In genomic region chr14:20799955-20800544, GRCh38 we compare ENCODE assay signal across 1 cellular context.
TF ChIP-seq lines count a peak whose summit lies in the region.

No MANE protein-coding gene starts in this region.

TF ChIP-seq in K562, 482 proteins besides CTCF, POLR2A, EP300 and RAD21 (continued from another document and continues in another):
- TF ChIP-seq ATF1 (CRISPR knock-in tag; IDR thresholded peaks at IDR 0.05) (no peak), ATF1 (tag; IDR thresholded peaks at IDR 0.05) (peak; percentile 27; the same call in 1 of the 2 replicates), NR2C1 (IDR thresholded peaks at IDR 0.05) (no peak), NR2C1 (tag; IDR thresholded peaks at IDR 0.05) (peak; percentile 15; the same call in 1 of the 2 replicates), GATA2 (CRISPR knock-in tag; IDR thresholded peaks at IDR 0.05) (no peak), STAT5A (IDR thresholded peaks at IDR 0.05; ENCODE audit: borderline replicate concordance, low read length) (no peak), LCOR (CRISPR knock-in tag; IDR thresholded peaks at IDR 0.05) (no peak), AFF4 (CRISPR knock-in tag; IDR thresholded peaks at IDR 0.05) (no peak), CREM (IDR thresholded peaks at IDR 0.05; ENCODE audit: low read depth) (no peak), NONO (IDR thresholded peaks at IDR 0.05; ENCODE audit: low read depth in 2 of 2, low read length in 1 of 2) (no peak), MCM2 (IDR thresholded peaks at IDR 0.05; ENCODE audit: low read depth) (no peak), RCOR1 (IDR thresholded peaks at IDR 0.05; ENCODE audit: borderline replicate concordance in 1 of 2, low read depth in 2 of 2, low read length in 2 of 2) (0 out of 4 replicates have a peak, but pooled peaks of 1 of the 2 experiments have one; percentile 35), MEIS2 (IDR thresholded peaks at IDR 0.05; ENCODE audit: partially characterized antibody) (peak; percentile 89), STAG1 (CRISPR knock-in tag; IDR thresholded peaks at IDR 0.05; ENCODE audit: borderline replicate concordance) (no peak), KLF1 (tag; IDR thresholded peaks at IDR 0.05) (no peak), DMBX1 (CRISPR knock-in tag; IDR thresholded peaks at IDR 0.05; ENCODE audit: borderline replicate concordance) (peak; percentile 42; the same call in 1 of the 2 replicates), FOXA1 (IDR thresholded peaks at IDR 0.05; ENCODE audit: borderline replicate concordance) (no peak), ZKSCAN1 (IDR thresholded peaks at IDR 0.05; ENCODE audit: low read depth, low read length) (no peak), THAP7 (CRISPR knock-in tag; IDR thresholded peaks at IDR 0.05) (no peak), SNAPC5 (CRISPR knock-in tag; IDR thresholded peaks at IDR 0.05) (no peak), RNF2 (IDR thresholded peaks at IDR 0.05) (no peak), SETDB1 (IDR thresholded peaks at IDR 0.05; ENCODE audit: low read length) (no peak), REST (CRISPR knock-in tag; IDR thresholded peaks at IDR 0.05; ENCODE audit: low read depth) (no peak)
- TF ChIP-seq, protein P1, sequence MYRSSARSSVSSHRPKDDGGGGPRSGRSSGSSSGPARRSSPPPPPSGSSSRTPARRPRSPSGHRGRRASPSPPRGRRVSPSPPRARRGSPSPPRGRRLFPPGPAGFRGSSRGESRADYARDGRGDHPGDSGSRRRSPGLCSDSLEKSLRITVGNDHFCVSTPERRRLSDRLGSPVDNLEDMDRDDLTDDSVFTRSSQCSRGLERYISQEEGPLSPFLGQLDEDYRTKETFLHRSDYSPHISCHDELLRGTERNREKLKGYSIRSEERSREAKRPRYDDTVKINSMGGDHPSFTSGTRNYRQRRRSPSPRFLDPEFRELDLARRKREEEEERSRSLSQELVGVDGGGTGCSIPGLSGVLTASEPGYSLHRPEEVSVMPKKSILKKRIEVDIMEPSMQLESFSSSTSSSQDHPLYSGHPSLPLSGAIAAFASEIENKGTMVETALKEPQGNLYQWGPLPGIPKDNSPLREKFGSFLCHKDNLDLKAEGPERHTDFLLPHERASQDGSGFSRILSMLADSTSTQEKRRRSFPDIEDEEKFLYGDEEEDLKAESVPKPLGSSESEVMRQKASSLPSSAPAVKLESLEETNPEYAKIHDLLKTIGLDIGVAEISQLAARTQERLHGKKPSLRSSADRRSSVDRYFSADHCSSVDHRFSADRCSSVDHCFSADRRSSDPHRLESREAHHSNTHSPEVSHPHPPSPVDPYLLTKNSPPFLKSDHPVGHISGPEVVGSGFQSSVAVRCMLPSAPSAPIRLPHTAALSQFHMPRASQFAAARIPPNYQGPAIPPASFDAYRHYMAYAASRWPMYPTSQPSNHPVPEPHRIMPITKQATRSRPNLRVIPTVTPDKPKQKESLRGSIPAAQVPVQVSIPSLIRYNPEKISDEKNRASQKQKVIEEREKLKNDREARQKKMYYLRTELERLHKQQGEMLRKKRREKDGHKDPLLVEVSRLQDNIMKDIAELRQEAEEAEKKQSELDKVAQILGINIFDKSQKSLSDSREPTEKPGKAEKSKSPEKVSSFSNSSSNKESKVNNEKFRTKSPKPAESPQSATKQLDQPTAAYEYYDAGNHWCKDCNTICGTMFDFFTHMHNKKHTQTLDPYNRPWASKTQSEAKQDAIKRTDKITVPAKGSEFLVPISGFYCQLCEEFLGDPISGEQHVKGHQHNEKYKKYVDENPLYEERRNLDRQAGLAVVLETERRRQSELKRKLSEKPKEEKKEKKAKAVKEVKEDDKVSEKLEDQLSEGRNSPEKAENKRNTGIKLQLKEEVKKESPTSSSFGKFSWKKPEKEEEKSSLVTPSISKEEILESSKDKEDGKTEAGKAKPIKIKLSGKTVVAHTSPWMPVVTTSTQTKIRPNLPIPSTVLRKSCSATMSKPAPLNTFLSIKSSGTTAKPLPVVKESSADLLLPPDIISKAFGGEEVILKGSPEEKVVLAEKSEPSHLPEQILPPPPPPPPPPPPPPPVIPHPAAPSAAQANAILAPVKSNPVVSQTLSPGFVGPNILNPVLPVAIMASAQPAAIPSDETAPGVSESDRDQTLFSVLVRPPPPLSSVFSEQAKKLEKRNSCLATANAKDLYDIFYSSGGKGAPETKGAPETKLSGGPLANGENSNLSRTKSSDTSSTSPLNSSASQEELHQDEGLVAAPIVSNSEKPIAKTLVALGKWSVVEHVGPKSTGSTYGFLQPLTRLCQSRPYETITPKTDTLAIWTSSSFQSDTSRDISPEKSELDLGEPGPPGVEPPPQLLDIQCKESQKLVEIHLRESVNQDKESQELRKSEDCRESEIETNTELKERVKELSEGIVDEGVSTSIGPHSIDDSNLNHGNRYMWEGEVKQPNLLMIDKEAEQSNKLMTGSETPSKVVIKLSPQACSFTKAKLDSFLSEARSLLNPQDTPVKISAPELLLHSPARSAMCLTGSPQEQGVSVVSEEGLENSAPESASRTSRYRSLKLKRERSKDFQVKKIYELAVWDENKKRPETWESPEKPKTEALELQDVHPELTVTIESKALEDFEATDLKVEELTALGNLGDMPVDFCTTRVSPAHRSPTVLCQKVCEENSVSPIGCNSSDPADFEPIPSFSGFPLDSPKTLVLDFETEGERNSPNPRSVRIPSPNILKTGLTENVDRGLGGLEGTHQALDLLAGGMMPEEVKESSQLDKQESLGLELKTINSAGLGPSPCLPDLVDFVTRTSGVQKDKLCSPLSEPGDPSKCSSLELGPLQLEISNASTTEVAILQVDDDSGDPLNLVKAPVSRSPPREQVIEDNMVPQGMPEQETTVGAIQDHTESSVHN (IDR thresholded peaks at IDR 0.05; ENCODE audit: borderline replicate concordance in 1 of 2, low read depth in 1 of 2): no peak
- TF ChIP-seq, protein P2, sequence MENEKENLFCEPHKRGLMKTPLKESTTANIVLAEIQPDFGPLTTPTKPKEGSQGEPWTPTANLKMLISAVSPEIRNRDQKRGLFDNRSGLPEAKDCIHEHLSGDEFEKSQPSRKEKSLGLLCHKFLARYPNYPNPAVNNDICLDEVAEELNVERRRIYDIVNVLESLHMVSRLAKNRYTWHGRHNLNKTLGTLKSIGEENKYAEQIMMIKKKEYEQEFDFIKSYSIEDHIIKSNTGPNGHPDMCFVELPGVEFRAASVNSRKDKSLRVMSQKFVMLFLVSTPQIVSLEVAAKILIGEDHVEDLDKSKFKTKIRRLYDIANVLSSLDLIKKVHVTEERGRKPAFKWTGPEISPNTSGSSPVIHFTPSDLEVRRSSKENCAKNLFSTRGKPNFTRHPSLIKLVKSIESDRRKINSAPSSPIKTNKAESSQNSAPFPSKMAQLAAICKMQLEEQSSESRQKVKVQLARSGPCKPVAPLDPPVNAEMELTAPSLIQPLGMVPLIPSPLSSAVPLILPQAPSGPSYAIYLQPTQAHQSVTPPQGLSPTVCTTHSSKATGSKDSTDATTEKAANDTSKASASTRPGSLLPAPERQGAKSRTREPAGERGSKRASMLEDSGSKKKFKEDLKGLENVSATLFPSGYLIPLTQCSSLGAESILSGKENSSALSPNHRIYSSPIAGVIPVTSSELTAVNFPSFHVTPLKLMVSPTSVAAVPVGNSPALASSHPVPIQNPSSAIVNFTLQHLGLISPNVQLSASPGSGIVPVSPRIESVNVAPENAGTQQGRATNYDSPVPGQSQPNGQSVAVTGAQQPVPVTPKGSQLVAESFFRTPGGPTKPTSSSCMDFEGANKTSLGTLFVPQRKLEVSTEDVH (IDR thresholded peaks at IDR 0.05; ENCODE audit: low read depth, partially characterized antibody): no peak
- TF ChIP-seq, protein P3, sequence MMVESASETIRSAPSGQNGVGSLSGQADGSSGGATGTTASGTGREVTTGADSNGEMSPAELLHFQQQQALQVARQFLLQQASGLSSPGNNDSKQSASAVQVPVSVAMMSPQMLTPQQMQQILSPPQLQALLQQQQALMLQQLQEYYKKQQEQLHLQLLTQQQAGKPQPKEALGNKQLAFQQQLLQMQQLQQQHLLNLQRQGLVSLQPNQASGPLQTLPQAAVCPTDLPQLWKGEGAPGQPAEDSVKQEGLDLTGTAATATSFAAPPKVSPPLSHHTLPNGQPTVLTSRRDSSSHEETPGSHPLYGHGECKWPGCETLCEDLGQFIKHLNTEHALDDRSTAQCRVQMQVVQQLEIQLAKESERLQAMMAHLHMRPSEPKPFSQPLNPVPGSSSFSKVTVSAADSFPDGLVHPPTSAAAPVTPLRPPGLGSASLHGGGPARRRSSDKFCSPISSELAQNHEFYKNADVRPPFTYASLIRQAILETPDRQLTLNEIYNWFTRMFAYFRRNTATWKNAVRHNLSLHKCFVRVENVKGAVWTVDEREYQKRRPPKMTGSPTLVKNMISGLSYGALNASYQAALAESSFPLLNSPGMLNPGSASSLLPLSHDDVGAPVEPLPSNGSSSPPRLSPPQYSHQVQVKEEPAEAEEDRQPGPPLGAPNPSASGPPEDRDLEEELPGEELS (CRISPR knock-in tag; IDR thresholded peaks at IDR 0.05; ENCODE audit: borderline replicate concordance): no peak
- TF ChIP-seq, protein P4, sequence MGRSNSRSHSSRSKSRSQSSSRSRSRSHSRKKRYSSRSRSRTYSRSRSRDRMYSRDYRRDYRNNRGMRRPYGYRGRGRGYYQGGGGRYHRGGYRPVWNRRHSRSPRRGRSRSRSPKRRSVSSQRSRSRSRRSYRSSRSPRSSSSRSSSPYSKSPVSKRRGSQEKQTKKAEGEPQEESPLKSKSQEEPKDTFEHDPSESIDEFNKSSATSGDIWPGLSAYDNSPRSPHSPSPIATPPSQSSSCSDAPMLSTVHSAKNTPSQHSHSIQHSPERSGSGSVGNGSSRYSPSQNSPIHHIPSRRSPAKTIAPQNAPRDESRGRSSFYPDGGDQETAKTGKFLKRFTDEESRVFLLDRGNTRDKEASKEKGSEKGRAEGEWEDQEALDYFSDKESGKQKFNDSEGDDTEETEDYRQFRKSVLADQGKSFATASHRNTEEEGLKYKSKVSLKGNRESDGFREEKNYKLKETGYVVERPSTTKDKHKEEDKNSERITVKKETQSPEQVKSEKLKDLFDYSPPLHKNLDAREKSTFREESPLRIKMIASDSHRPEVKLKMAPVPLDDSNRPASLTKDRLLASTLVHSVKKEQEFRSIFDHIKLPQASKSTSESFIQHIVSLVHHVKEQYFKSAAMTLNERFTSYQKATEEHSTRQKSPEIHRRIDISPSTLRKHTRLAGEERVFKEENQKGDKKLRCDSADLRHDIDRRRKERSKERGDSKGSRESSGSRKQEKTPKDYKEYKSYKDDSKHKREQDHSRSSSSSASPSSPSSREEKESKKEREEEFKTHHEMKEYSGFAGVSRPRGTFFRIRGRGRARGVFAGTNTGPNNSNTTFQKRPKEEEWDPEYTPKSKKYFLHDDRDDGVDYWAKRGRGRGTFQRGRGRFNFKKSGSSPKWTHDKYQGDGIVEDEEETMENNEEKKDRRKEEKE (IDR thresholded peaks at IDR 0.05; ENCODE audit: borderline replicate concordance in 1 of 2, control insufficient read depth in 1 of 2, low read depth in 2 of 2, low read length in 1 of 2): no peak
